ENCODE assay signal across 10 cellular contexts in the genomic region with DNA sequence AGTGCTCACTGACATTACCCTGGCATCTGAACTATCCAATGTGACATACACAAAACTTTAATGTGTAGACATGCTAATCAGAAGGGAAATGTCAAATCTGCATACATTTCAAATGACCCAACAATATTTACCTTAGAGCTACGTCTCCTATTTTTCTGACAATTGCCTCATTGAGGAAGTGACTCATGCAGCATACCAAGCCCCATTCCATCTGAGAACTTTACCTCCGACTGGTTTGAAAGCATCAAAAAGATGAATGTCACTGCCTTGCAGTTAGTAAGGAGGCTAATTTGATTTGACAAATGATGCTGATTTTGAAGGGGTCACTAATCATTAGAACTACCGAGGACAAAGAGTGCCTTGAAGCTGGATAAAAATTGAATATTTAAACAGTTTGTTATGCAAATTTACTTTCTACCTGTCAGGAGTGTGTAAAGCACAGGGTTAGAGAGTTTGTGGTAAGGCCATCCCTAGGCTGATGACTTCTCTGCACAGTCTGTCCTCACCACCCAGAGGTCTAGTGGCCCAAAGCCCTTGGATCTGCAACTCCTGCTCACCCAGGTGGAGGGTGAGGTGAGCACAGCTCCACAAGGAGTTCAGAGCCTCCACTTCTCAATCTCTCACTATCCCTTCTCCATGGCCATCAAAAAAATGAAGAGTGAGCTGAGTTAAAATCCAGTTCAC.
DNase-seq lines count a peak whose midpoint lies in the region; ATAC-seq and TF ChIP-seq lines count a peak whose summit lies in the region.
"Had no signal": no experiment of that assay in that cellular context is flagged by ENCODE, and none has a peak within 500 bp of the region (broad histone marks: within the 10 kb centered on the region; RNA-seq: fewer than 3 reads in every experiment).

No MANE protein-coding gene starts in this region.

- TF ChIP-seq CTCF in HFF-Myc (IDR thresholded peaks at IDR 0.05; ENCODE audit: low read depth, low read length, missing control alignments): no peak
- TF ChIP-seq CTCF in fibroblast of the aortic adventitia (IDR thresholded peaks at IDR 0.05; ENCODE audit: insufficient read depth, low read length): no peak
- TF ChIP-seq CTCF in spleen (IDR thresholded peaks at IDR 0.05 in 8 of 11, conservative IDR thresholded peaks at IDR 0.05 in 3 of 11): no peak
- no peak for TF ChIP-seq CTCF in gastrocnemius medialis (IDR thresholded peaks at IDR 0.05 in 4 of 5, conservative IDR thresholded peaks at IDR 0.05 in 1 of 5)
- no peak for TF ChIP-seq CTCF in uterus (IDR thresholded peaks at IDR 0.05)

- H3K9me3 ChIP-seq in spleen (no peaks in the 10 kb centered on the region), gastrocnemius medialis (no peaks in the 10 kb centered on the region), uterus (no peaks in the 10 kb centered on the region)

- no peak overlapping the region for H3K4me3 ChIP-seq in HFF-Myc (replicated peaks; ENCODE audit: low read depth, low read length)
- H3K4me3 ChIP-seq in fibroblast of the aortic adventitia (ENCODE audit: low read depth, low read length): no peak overlapping the region
- no peak overlapping the region for H3K4me3 ChIP-seq in spleen
- H3K4me3 ChIP-seq in gastrocnemius medialis: no peak overlapping the region
- H3K4me3 ChIP-seq in uterus: no peak overlapping the region

- no peaks in the 10 kb centered on the region for H3K36me3 ChIP-seq in spleen
- no peaks in the 10 kb centered on the region for H3K36me3 ChIP-seq in gastrocnemius medialis
- no peaks in the 10 kb centered on the region for H3K36me3 ChIP-seq in uterus

- intact Hi-C loops in spleen (cut with DNase I; ENCODE audit: low total_unique reads): no loop called here
- intact Hi-C loops in gastrocnemius medialis (cut with DNase I; ENCODE audit: low total_unique reads): no loop called here
- intact Hi-C loops in uterus (cut with DNase I; ENCODE audit: low total_unique reads): no loop called here

- no peak for TF ChIP-seq POLR2A in spleen (IDR thresholded peaks at IDR 0.05)
- TF ChIP-seq POLR2A in gastrocnemius medialis (IDR thresholded peaks at IDR 0.05): no peak
- TF ChIP-seq POLR2A in uterus (IDR thresholded peaks at IDR 0.05): no peak

- peaks cover 0 to 37% (median 10%) of the 10 kb centered on the region in 6 donors for H3K4me1 ChIP-seq in spleen
- H3K4me1 ChIP-seq in gastrocnemius medialis: peaks cover 3 to 11% of the 10 kb centered on the region in 2 donors
- H3K4me1 ChIP-seq in uterus: no peaks in the 10 kb centered on the region

- in situ Hi-C loops in gastrocnemius medialis (cut with MboI; ENCODE audit: low sequenced_read_pairs in 4 of 4): no loop called here

- no peak for ATAC-seq in gastrocnemius medialis
- no peak for ATAC-seq in HG03442 (IDR thresholded peaks at IDR 0.05; ENCODE audit: unreplicated experiment)

- H3K27ac ChIP-seq in spleen (peak overlapping the region in 5 of 8 donors; percentile 3 to 77 (median 63)), gastrocnemius medialis (peak overlapping the region in 2 of 4 donors; percentile 2 to 38), uterus (no peak overlapping the region)

- H3K27me3 ChIP-seq in spleen (replicated peaks in 1 of 7) (no peaks in the 10 kb centered on the region), gastrocnemius medialis (no peaks in the 10 kb centered on the region), uterus (peaks cover 0 to 1% of the 10 kb centered on the region in 2 donors)

- DNase-seq in HFF-Myc (ENCODE audit: extremely low read depth, low read depth) (peak; percentile 6), RPMI7951 (ENCODE audit: low read depth) (peak; percentile 4), fibroblast of the aortic adventitia (ENCODE audit: low read depth) (peak; percentile 64), spleen (no peak), HuH-7.5 (ENCODE audit: low spot score) (no peak), gastrocnemius medialis (no peak), uterus (no peak)
- DNase-seq: retina; stimulated activated CD8-positive, alpha-beta memory T cell treated with anti-CD3 and anti-CD28 coated beads, Interleukin-4, amount 100 ng/mL, for 48 hours had no signal

- 30 to 43% (median 34%) methylated on average over 3 of the region's 3 CpGs for WGBS in spleen, 5 donors

Comparison
In these comparisons a context has a peak if more than half of its experiments do, and no peak if none do; other contexts are left out.
1. DNase-seq: peak in HFF-Myc (single experiment), RPMI7951 (single experiment) and fibroblast of the aortic adventitia (single experiment); none in spleen (single experiment), HuH-7.5 (single experiment), gastrocnemius medialis (0 of 2) and uterus (0 of 2).
2. H3K27ac ChIP-seq: peak in spleen (5 of 8); none in uterus (0 of 2).